Comparison of ENCODE assay signal across 8 cellular contexts in genomic region chr16:85393674-85394510, GRCh38.
DNase-seq lines count a peak whose midpoint lies in the region; ATAC-seq, FAIRE-seq and TF ChIP-seq lines count a peak whose summit lies in the region.

No MANE protein-coding gene starts in this region.

- H3K9me3 Mint-ChIP-seq in HFFc6 (peaks cover 4% of the 10 kb centered on the region), MCF 10A (ENCODE audit: unreplicated experiment) (no peaks in the 10 kb centered on the region)

- H3K27me3 ChIP-seq in WERI-Rb-1 (ENCODE audit: insufficient read depth, low read depth, severe bottlenecking) (no peaks in the 10 kb centered on the region), HepG2 (ENCODE audit: control insufficient read depth in 1 of 2, insufficient read depth in 2 of 2, low read length in 2 of 2) (peaks cover 12 to 30% of the 10 kb centered on the region in 2 experiments; a peak in 4 of 5 replicates)

- H3K4me3 ChIP-seq in AG10803 (ENCODE audit: low read length): no peak overlapping the region
- H3K4me3 ChIP-seq in WERI-Rb-1 (ENCODE audit: low read depth, low read length): no peak overlapping the region
- H3K4me3 ChIP-seq in HepG2 (replicated peaks in 1 of 3; ENCODE audit: insufficient read depth in 1 of 3, low read depth in 2 of 3, low read length in 3 of 3): no peak overlapping the region

- POLR2A ChIA-PET in MCF 10A (lab: Yijun Ruan, JAX) (interaction anchor here (0.6 to 4.8 kb wide), 5 partner anchors 23 to 164 kb away, joined by 3 to 30 read pairs (median 8); no protein-coding TSS in a partner anchor), HepG2 (lab: Yijun Ruan, JAX) (interaction anchor here (0.7 to 1.5 kb wide), 2 partner anchors 54 to 219 kb away, joined by 3 read pairs; partner anchors contain the start of gene GSE1)

- H3K27ac Mint-ChIP-seq in HFFc6: no peak overlapping the region
- no peak overlapping the region for H3K27ac Mint-ChIP-seq in MCF 10A (ENCODE audit: low read depth, unreplicated experiment)

- H3K9me3 ChIP-seq in WERI-Rb-1 (ENCODE audit: severe bottlenecking) (no peaks in the 10 kb centered on the region), HepG2 (ENCODE audit: low read length) (no peaks in the 10 kb centered on the region)

- in situ Hi-C loops in HepG2 (cut with HindIII; ENCODE audit: extremely low pct_ligation_motif_present, low pct_unique_long_range_greater_than_20kb): no loop called here

- H3K4me3 Mint-ChIP-seq in HFFc6 (no peak overlapping the region; the same call in 1 of the 2 replicates), MCF 10A (ENCODE audit: unreplicated experiment) (no peak overlapping the region)

- H3K27me3 Mint-ChIP-seq in HFFc6 (ENCODE audit: insufficient read depth) (peaks cover 10% of the 10 kb centered on the region), MCF 10A (ENCODE audit: insufficient read depth, unreplicated experiment) (no peaks in the 10 kb centered on the region)

- WGBS in HepG2 (ENCODE audit: low lambda C conversion rate): 51% methylated on average over 33 of the region's 37 CpGs

- H3K4me1 Mint-ChIP-seq in HFFc6 (ENCODE audit: low read depth): peaks cover 62% of the 10 kb centered on the region
- peaks cover 47% of the 10 kb centered on the region for H3K4me1 Mint-ChIP-seq in MCF 10A (ENCODE audit: insufficient read depth, unreplicated experiment)

- H3K36me3 Mint-ChIP-seq in HFFc6 (ENCODE audit: low read depth) (peaks cover 10% of the 10 kb centered on the region), MCF 10A (ENCODE audit: insufficient read depth, unreplicated experiment) (no peaks in the 10 kb centered on the region)

- no peak overlapping the region for H3K9ac ChIP-seq in HepG2 (ENCODE audit: insufficient read depth, low read depth, low read length)

- TF ChIP-seq EP300 in HepG2 (IDR thresholded peaks at IDR 0.05; ENCODE audit: low read depth in 2 of 2, low read length in 2 of 2) (no peak), HepG2 (CRISPR knock-in tag; IDR thresholded peaks at IDR 0.05; ENCODE audit: borderline replicate concordance) (no peak)

- DNase-seq in AG10803 (ENCODE audit: low read depth) (peak; percentile 51), HFFc6 (peak; percentile 17), WERI-Rb-1 (peak; percentile 63), MCF 10A (ENCODE audit: unreplicated experiment) (no peak), HepG2 (ENCODE audit: low spot score) (no peak), NCI-H1105 (lab: John Stamatoyannopoulos, UW) (no peak)
- DNase-seq in stimulated activated CD8-positive, alpha-beta memory T cell treated with anti-CD3 and anti-CD28 coated beads, Interleukin-15, amount 100 ng/mL, for 24 hours (ENCODE audit: low read depth): peak; percentile 58

- TF ChIP-seq RAD21 in HepG2 (CRISPR knock-in tag; IDR thresholded peaks at IDR 0.05): peak; percentile 85

- no peak overlapping the region for H2AFZ ChIP-seq in HepG2 (ENCODE audit: low read length)

- H3K4me2 ChIP-seq in HepG2 (ENCODE audit: low read depth, low read length): no peak overlapping the region

- H4K20me1 ChIP-seq in HepG2 (ENCODE audit: insufficient read depth, low read length): peaks cover 15% of the 10 kb centered on the region; the same call in 1 of the 2 replicates

- H3K4me1 ChIP-seq in HepG2 (ENCODE audit: insufficient read depth, low read length): peaks cover 50% of the 10 kb centered on the region

- intact Hi-C loops in MCF 10A (cut with micrococcal nuclease): loop anchor here (10.0 kb wide), 1 partner anchor 161 kb away; no protein-coding TSS in a partner anchor
- intact Hi-C loops in HepG2 (cut with micrococcal nuclease; ENCODE audit: unreplicated experiment): loop anchor here (10.0 kb wide), 2 partner anchors 221 to 321 kb away; partner anchors contain the start of gene GSE1

- no peak overlapping the region for H3K27ac ChIP-seq in WERI-Rb-1
- no peak overlapping the region for H3K27ac ChIP-seq in HepG2 (ENCODE audit: extremely low read length, insufficient read depth, low read length)

- TF ChIP-seq CTCF in AG10803 (conservative IDR thresholded peaks at IDR 0.05; ENCODE audit: low read length) (peak; percentile 69), HFFc6 (IDR thresholded peaks at IDR 0.05) (peak; percentile 98), WERI-Rb-1 (IDR thresholded peaks at IDR 0.05; ENCODE audit: low read depth, low read length) (peak; percentile 67), MCF 10A (IDR thresholded peaks at IDR 0.05; ENCODE audit: unreplicated experiment) (peak; percentile 44), HepG2 (CRISPR knock-in tag; IDR thresholded peaks at IDR 0.05) (peak; percentile 95)

- CTCF ChIA-PET in MCF 10A (lab: Yijun Ruan, JAX) (interaction anchor here (0.6 to 6.4 kb wide), 3 partner anchors 25 to 221 kb away, joined by 3 to 50 read pairs (median 7); no protein-coding TSS in a partner anchor), HepG2 (lab: Yijun Ruan, JAX; ENCODE audit: low intra/inter-chr PET ratio, low total read pairs) (interaction anchor here (1.1 to 1.8 kb wide), 7 partner anchors 21 to 324 kb away, joined by 3 to 7 read pairs (median 4); no protein-coding TSS in a partner anchor)

- TF ChIP-seq POLR2A in HepG2 (IDR thresholded peaks at IDR 0.05; ENCODE audit: insufficient read depth in 1 of 2, low read depth in 2 of 2, low read length in 2 of 2): no peak

- no peaks in the 10 kb centered on the region for H3K79me2 ChIP-seq in HepG2 (ENCODE audit: insufficient read depth, low read length)

- H3K36me3 ChIP-seq in WERI-Rb-1: no peaks in the 10 kb centered on the region
- no peaks in the 10 kb centered on the region for H3K36me3 ChIP-seq in HepG2 (replicated peaks in 1 of 2; ENCODE audit: control insufficient read depth in 1 of 2, insufficient read depth in 2 of 2, low read length in 2 of 2)

- no peak for FAIRE-seq in HepG2 (lab: Jason Lieb, UNC)

- BruUV-seq in MCF 10A (replicated peaks; lab: Mats Ljungman, UMichigan) (no TSS peak), HepG2 (replicated peaks; lab: Mats Ljungman, UMichigan) (no TSS peak)

- ATAC-seq in HepG2 (peak; percentile 66), GM21447 (IDR thresholded peaks at IDR 0.05; ENCODE audit: unreplicated experiment) (no peak)

TF ChIP-seq in HepG2, 621 proteins besides CTCF, POLR2A, EP300 and RAD21 (continues in another document):
- no peak for TF ChIP-seq ZBTB40 (IDR thresholded peaks at IDR 0.05)
- TF ChIP-seq ZBTB40 (CRISPR knock-in tag; IDR thresholded peaks at IDR 0.05): no peak

Comparison
In these comparisons a context has a peak if more than half of its experiments do, and no peak if none do; other contexts are left out.
1. DNase-seq: peak in AG10803 (single experiment), HFFc6 (single experiment), WERI-Rb-1 (single experiment) and stimulated activated CD8-positive, alpha-beta memory T cell treated with anti-CD3 and anti-CD28 coated beads, Interleukin-15, amount 100 ng/mL, for 24 hours (single experiment); none in MCF 10A (single experiment), HepG2 (single experiment) and NCI-H1105 (single experiment).
2. CTCF ChIP-seq: peak in every context shown above with its lines; median percentile 98 in HFFc6; 95 in HepG2; 69 in AG10803; 67 in WERI-Rb-1; 44 in MCF 10A.